In genomic region chr4:71257761-71258160, GRCh38 we compare ENCODE assay signal across 21 cellular contexts.
DNase-seq lines count a peak whose midpoint lies in the region; ATAC-seq and TF ChIP-seq lines count a peak whose summit lies in the region.
"Had no signal": no experiment of that assay in that cellular context is flagged by ENCODE, and none has a peak within 500 bp of the region (broad histone marks: within the 10 kb centered on the region; RNA-seq: fewer than 3 reads in every experiment).

No MANE protein-coding gene starts in this region.

- H3K79me2 ChIP-seq in osteoblast (ENCODE audit: insufficient read depth, low read length) (peaks cover 67% of the 10 kb centered on the region), mammary epithelial cell (ENCODE audit: insufficient read depth, low read length) (no peaks in the 10 kb centered on the region)

- H3K27me3 ChIP-seq in left ventricle myocardium inferior (ENCODE audit: low read depth) (no peaks in the 10 kb centered on the region), heart left ventricle (no peaks in the 10 kb centered on the region), osteoblast (ENCODE audit: insufficient read depth, low read length) (no peaks in the 10 kb centered on the region), mammary epithelial cell (ENCODE audit: insufficient read depth, low read length) (no peaks in the 10 kb centered on the region)
- H3K27me3 ChIP-seq: BLaER1 treated with 17β-estradiol and CSF1 and Interleukin-3, amounts not matched to agents 10 nM and 100 nM had no signal

- no peak for ATAC-seq in heart left ventricle
- ATAC-seq: A549; CD8-positive, alpha-beta T cell; GM23338; HCT116 had no signal

- DNase-seq in left ventricle myocardium inferior, result no peak
- DNase-seq in heart left ventricle, result no peak
- DNase-seq in EL, result peak; percentile 69
- DNase-seq in M059J (ENCODE audit: low read depth), result peak; percentile 11
- DNase-seq in osteoblast (ENCODE audit: insufficient read length, low spot score, missing footprints), result no peak
- no peak for DNase-seq in activated CD8-positive, alpha-beta memory T cell treated with anti-CD3 and anti-CD28 coated beads, Interleukin-2, amount 50 U/mL, for 4 hours
- no peak for DNase-seq in mammary epithelial cell
- DNase-seq in activated CD4-positive, alpha-beta T cell treated with anti-CD3 and anti-CD28 coated beads, Interleukin-2, amount 50 U/mL, for 4 hours, result no peak
- DNase-seq: Calu3; CD8-positive, alpha-beta T cell; DMS 273 treated with DMSO at 0.1 percent for 48 hours; DMS53; DND-41; GF-D8; HFFc6 had no signal

- CTCF ChIA-PET in mammary epithelial cell (lab: Charles Lee; ENCODE audit: low non-redundant PET), result no interaction called here

- peaks cover 73% of the 10 kb centered on the region for H3K4me1 ChIP-seq in left ventricle myocardium inferior
- peaks cover 0 to 74% (median 49%) of the 10 kb centered on the region in 12 donors for H3K4me1 ChIP-seq in heart left ventricle
- peaks cover 57% of the 10 kb centered on the region for H3K4me1 ChIP-seq in osteoblast (ENCODE audit: insufficient read depth, low read length)
- peaks cover 17% of the 10 kb centered on the region for H3K4me1 ChIP-seq in mammary epithelial cell (ENCODE audit: insufficient read depth, low read length)
- H3K4me1 ChIP-seq: A549 had no signal

- H3K4me2 ChIP-seq in osteoblast (ENCODE audit: insufficient read depth, low read length) (no peak overlapping the region), mammary epithelial cell (ENCODE audit: insufficient read depth, low read depth, low read length) (no peak overlapping the region)
- H3K4me2 ChIP-seq: A549; BLaER1 treated with 17β-estradiol and CSF1 and Interleukin-3, amounts not matched to agents 10 nM and 100 nM; GM23338 had no signal

- WGBS in heart left ventricle, 4 donors, result 60 to 75% (median 62%) methylated on average over 3 of the region's 3 CpGs
- 67% methylated on average over 3 of the region's 3 CpGs for WGBS in mammary epithelial cell (ENCODE audit: low coverage, missing lambda C conversion rate)

- no peaks in the 10 kb centered on the region for H3K9me3 ChIP-seq in left ventricle myocardium inferior (replicated peaks)
- H3K9me3 ChIP-seq in heart left ventricle, result no peaks in the 10 kb centered on the region
- H3K9me3 ChIP-seq in osteoblast (ENCODE audit: low read depth, low read length), result no peaks in the 10 kb centered on the region
- H3K9me3 ChIP-seq in mammary epithelial cell (replicated peaks; ENCODE audit: insufficient read depth, low read length), result no peaks in the 10 kb centered on the region
- H3K9me3 ChIP-seq: A549; BLaER1 treated with 17β-estradiol and CSF1 and Interleukin-3, amounts not matched to agents 10 nM and 100 nM had no signal

- H2AFZ ChIP-seq in osteoblast (ENCODE audit: low read length), result no peak overlapping the region
- H2AFZ ChIP-seq in mammary epithelial cell (ENCODE audit: low read depth, low read length), result no peak overlapping the region
- H2AFZ ChIP-seq: GM23338 had no signal

- intact Hi-C loops in left ventricle myocardium inferior (cut with micrococcal nuclease), result no loop called here
- intact Hi-C loops in heart left ventricle (cut with DNase I), result loop anchor here in 1 of 10 donors (5.0 kb wide), 1 partner anchor 70 kb away; no protein-coding TSS in a partner anchor
- intact Hi-C loops in mammary epithelial cell (cut with micrococcal nuclease), result no loop called here

- BruUV-seq in mammary epithelial cell (replicated peaks; lab: Mats Ljungman, UMichigan), result no TSS peak

- TF ChIP-seq POLR2A in heart left ventricle (IDR thresholded peaks at IDR 0.05), result no peak

- dilution Hi-C loops in mammary epithelial cell (cut with HindIII; ENCODE audit: low sequenced_read_pairs), result no loop called here

- no peak overlapping the region for H3K9ac ChIP-seq in mammary epithelial cell (ENCODE audit: insufficient read depth, low read length)
- H3K9ac ChIP-seq: BLaER1 treated with 17β-estradiol and CSF1 and Interleukin-3, amounts not matched to agents 10 nM and 100 nM had no signal

- H3K4me3 ChIP-seq in left ventricle myocardium inferior (no peak overlapping the region), heart left ventricle (no peak overlapping the region), osteoblast (ENCODE audit: insufficient read depth, low read length) (no peak overlapping the region), mammary epithelial cell (replicated peaks in 1 of 3; ENCODE audit: insufficient read depth in 1 of 3, low read depth in 2 of 3, low read length in 3 of 3) (no peak overlapping the region)
- H3K4me3 ChIP-seq: A549; BLaER1 treated with 17β-estradiol and CSF1 and Interleukin-3, amounts not matched to agents 10 nM and 100 nM; GM23338 had no signal

- H4K20me1 ChIP-seq in osteoblast (ENCODE audit: insufficient read depth, low read length), result no peaks in the 10 kb centered on the region
- no peaks in the 10 kb centered on the region for H4K20me1 ChIP-seq in mammary epithelial cell (ENCODE audit: insufficient read depth, low read length)
- H4K20me1 ChIP-seq: BLaER1 treated with 17β-estradiol and CSF1 and Interleukin-3, amounts not matched to agents 10 nM and 100 nM had no signal

- H3K27ac ChIP-seq in left ventricle myocardium inferior (replicated peaks) (peak overlapping the region; percentile 88), heart left ventricle (peak overlapping the region in 1 of 12 donors; percentile 88), osteoblast (ENCODE audit: low read depth, low read length) (peak overlapping the region; percentile 30), mammary epithelial cell (ENCODE audit: insufficient read depth, low read depth, low read length) (no peak overlapping the region)
- H3K27ac ChIP-seq: 22Rv1; A549; BLaER1 treated with 17β-estradiol and CSF1 and Interleukin-3, amounts not matched to agents 10 nM and 100 nM; HL-60 had no signal

- no peaks in the 10 kb centered on the region for H3K36me3 ChIP-seq in left ventricle myocardium inferior
- H3K36me3 ChIP-seq in heart left ventricle, result peaks cover 0 to 4% (median 0%) of the 10 kb centered on the region in 9 donors
- H3K36me3 ChIP-seq in osteoblast (ENCODE audit: insufficient read depth, low read length), result peaks cover 16% of the 10 kb centered on the region
- H3K36me3 ChIP-seq in mammary epithelial cell (ENCODE audit: insufficient read depth, low read length), result no peaks in the 10 kb centered on the region
- H3K36me3 ChIP-seq: BLaER1 treated with 17β-estradiol and CSF1 and Interleukin-3, amounts not matched to agents 10 nM and 100 nM had no signal

- in situ Hi-C loops in mammary epithelial cell (cut with MboI; ENCODE audit: low sequenced_read_pairs in 2 of 2), result no loop called here

- no peak for TF ChIP-seq CTCF in left ventricle myocardium inferior (IDR thresholded peaks at IDR 0.05; ENCODE audit: borderline replicate concordance)
- no peak for TF ChIP-seq CTCF in heart left ventricle (IDR thresholded peaks at IDR 0.05)
- no peak for TF ChIP-seq CTCF in osteoblast (IDR thresholded peaks at IDR 0.05; ENCODE audit: extremely low read depth, low read depth, low read length)
- TF ChIP-seq CTCF in mammary epithelial cell (conservative IDR thresholded peaks at IDR 0.05 in 1 of 2, IDR thresholded peaks at IDR 0.05 in 1 of 2; ENCODE audit: extremely low read depth in 1 of 2, insufficient read depth in 1 of 2, low read depth in 1 of 2, low read length in 2 of 2), result no peak

Comparison
In these comparisons a context has a peak if more than half of its experiments do, and no peak if none do; other contexts are left out.
1. DNase-seq: peak in EL (single experiment) and M059J (single experiment); none in left ventricle myocardium inferior (single experiment), heart left ventricle (0 of 5), osteoblast (single experiment), activated CD8-positive, alpha-beta memory T cell treated with anti-CD3 and anti-CD28 coated beads, Interleukin-2, amount 50 U/mL, for 4 hours (single experiment), mammary epithelial cell (single experiment) and activated CD4-positive, alpha-beta T cell treated with anti-CD3 and anti-CD28 coated beads, Interleukin-2, amount 50 U/mL, for 4 hours (0 of 2).